2 cellular contexts compared by ENCODE assay signal in the genomic region with DNA sequence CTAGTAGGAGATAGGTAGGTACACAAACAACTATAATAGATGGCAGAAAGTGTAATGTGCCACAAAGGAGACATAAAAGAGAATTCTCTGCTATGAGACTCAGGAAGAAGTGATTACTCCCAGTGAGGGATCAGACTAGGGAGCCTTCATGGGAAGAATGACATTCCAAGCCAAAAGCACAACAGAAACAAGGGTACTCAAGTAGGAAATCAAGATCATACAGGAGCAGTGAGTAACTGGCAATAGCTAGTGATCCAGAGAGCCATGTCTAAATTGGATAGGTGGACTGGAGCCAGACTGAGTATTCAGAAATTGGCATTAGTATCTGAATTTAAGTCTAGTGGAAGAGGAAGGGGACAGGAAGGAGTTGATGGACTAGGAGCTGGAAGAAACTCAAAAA.
TF ChIP-seq lines count a peak whose summit lies in the region.

No MANE protein-coding gene starts in this region.

TF ChIP-seq in HepG2, 621 proteins besides CTCF, POLR2A, EP300 and RAD21 (continued from another document):
- no peak for TF ChIP-seq NBN (conservative IDR thresholded peaks at IDR 0.05)
- TF ChIP-seq ZNF747 (CRISPR knock-in tag; IDR thresholded peaks at IDR 0.05; ENCODE audit: borderline replicate concordance): no peak
- TF ChIP-seq FOXP1 (IDR thresholded peaks at IDR 0.05): no peak
- no peak for TF ChIP-seq FOXP1 (CRISPR knock-in tag; IDR thresholded peaks at IDR 0.05)
- TF ChIP-seq FOXA3 (CRISPR knock-in tag; IDR thresholded peaks at IDR 0.05): no peak
- no peak for TF ChIP-seq POLR2AphosphoS5 (IDR thresholded peaks at IDR 0.05; ENCODE audit: low read depth, low read length)
- 0 out of 2 replicates have a peak, but pooled peaks have one; percentile 21 for TF ChIP-seq ZNF644 (CRISPR knock-in tag; IDR thresholded peaks at IDR 0.05; ENCODE audit: low read depth)
- peak; percentile 40; the same call in 1 of the 2 replicates for TF ChIP-seq MED1 (CRISPR knock-in tag; IDR thresholded peaks at IDR 0.05)
- TF ChIP-seq HNF4A (CRISPR knock-in tag; IDR thresholded peaks at IDR 0.05): peak; percentile 1
- TF ChIP-seq, protein P1, sequence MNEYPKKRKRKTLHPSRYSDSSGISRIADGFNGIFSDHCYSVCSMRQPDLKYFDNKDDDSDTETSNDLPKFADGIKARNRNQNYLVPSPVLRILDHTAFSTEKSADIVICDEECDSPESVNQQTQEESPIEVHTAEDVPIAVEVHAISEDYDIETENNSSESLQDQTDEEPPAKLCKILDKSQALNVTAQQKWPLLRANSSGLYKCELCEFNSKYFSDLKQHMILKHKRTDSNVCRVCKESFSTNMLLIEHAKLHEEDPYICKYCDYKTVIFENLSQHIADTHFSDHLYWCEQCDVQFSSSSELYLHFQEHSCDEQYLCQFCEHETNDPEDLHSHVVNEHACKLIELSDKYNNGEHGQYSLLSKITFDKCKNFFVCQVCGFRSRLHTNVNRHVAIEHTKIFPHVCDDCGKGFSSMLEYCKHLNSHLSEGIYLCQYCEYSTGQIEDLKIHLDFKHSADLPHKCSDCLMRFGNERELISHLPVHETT (CRISPR knock-in tag; conservative IDR thresholded peaks at IDR 0.05): no peak
- TF ChIP-seq GATAD2A (CRISPR knock-in tag; IDR thresholded peaks at IDR 0.05): 0 out of 2 replicates have a peak, but pooled peaks have one; percentile 6
- no peak for TF ChIP-seq ZNF335 (CRISPR knock-in tag; IDR thresholded peaks at IDR 0.05)
- no peak for TF ChIP-seq SOX5 (CRISPR knock-in tag; IDR thresholded peaks at IDR 0.05; ENCODE audit: borderline replicate concordance)

TF ChIP-seq in liver, 16 proteins besides CTCF, POLR2A, EP300 and RAD21 (continued from another document):
- TF ChIP-seq, protein P2, sequence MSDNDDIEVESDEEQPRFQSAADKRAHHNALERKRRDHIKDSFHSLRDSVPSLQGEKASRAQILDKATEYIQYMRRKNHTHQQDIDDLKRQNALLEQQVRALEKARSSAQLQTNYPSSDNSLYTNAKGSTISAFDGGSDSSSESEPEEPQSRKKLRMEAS (IDR thresholded peaks at IDR 0.05): no peak
- TF ChIP-seq RXRA (IDR thresholded peaks at IDR 0.05) (no peak), GABPA (IDR thresholded peaks at IDR 0.05 in 1 of 2, conservative IDR thresholded peaks at IDR 0.05 in 1 of 2) (no peak), JUND (IDR thresholded peaks at IDR 0.05) (no peak)
TF ChIP-seq in liver: peak in this region for 0.
